1 cellular context compared by ENCODE assay signal in genomic region chr10:73886625-73887024, GRCh38.
TF ChIP-seq lines count a peak whose summit lies in the region.

No MANE protein-coding gene starts in this region.

TF ChIP-seq in GM23338, 12 proteins besides CTCF, POLR2A, EP300 and RAD21 (continued from another document):
- no peak for TF ChIP-seq ZNF462 (CRISPR knock-in tag; IDR thresholded peaks at IDR 0.05)
